Comparison of ENCODE assay signal across 1 cellular context in the genomic region with DNA sequence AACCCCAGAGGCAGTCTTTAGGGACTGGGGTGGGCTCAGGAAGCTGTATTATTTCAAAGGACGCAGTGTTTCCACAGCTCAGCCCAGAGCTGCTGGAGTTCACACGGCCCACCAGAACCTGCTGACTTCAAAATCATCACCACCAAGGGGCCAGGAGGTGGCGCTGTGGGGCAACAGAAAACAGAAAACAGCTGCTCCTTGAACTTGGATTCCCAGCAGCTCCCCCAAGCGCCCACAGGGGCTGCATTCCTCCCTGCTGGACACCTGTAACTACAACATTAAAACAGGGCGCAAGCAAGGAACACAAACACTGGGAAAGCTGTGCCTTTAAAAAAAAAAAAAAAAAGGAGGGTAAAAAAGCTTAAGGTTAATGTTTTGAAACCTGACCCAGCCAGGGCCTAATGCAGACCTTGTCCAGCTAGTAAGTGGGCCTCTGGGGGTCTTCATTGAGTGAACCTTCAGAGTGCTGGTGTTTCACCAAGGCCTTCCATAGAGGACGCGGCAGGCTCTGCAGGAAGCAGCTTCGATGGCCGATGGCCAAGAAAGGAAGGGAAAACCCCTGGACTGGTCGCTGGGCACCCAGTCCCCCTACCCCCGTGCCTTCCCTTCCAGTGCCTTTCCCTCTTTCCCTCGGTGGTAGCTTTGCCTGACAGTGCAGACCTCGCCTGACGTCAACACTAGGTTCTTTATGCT.
A peak's percentile ranks its signal among the peaks of the same experiment; 100 is the strongest.
TF ChIP-seq lines count a peak whose summit lies in the region.

No MANE protein-coding gene starts in this region.

TF ChIP-seq in HepG2, 621 proteins besides CTCF, POLR2A, EP300 and RAD21 (continued from another document and continues in another):
- TF ChIP-seq, protein P1, sequence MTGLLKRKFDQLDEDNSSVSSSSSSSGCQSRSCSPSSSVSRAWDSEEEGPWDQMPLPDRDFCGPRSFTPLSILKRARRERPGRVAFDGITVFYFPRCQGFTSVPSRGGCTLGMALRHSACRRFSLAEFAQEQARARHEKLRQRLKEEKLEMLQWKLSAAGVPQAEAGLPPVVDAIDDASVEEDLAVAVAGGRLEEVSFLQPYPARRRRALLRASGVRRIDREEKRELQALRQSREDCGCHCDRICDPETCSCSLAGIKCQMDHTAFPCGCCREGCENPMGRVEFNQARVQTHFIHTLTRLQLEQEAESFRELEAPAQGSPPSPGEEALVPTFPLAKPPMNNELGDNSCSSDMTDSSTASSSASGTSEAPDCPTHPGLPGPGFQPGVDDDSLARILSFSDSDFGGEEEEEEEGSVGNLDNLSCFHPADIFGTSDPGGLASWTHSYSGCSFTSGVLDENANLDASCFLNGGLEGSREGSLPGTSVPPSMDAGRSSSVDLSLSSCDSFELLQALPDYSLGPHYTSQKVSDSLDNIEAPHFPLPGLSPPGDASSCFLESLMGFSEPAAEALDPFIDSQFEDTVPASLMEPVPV (CRISPR knock-in tag; IDR thresholded peaks at IDR 0.05): no peak
- TF ChIP-seq ZBTB42 (CRISPR knock-in tag; IDR thresholded peaks at IDR 0.05): 0 out of 2 replicates have a peak, but pooled peaks have one; percentile 41
- TF ChIP-seq, protein P2, sequence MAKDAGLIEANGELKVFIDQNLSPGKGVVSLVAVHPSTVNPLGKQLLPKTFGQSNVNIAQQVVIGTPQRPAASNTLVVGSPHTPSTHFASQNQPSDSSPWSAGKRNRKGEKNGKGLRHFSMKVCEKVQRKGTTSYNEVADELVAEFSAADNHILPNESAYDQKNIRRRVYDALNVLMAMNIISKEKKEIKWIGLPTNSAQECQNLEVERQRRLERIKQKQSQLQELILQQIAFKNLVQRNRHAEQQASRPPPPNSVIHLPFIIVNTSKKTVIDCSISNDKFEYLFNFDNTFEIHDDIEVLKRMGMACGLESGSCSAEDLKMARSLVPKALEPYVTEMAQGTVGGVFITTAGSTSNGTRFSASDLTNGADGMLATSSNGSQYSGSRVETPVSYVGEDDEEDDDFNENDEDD (CRISPR knock-in tag; IDR thresholded peaks at IDR 0.05; ENCODE audit: borderline replicate concordance): no peak
- TF ChIP-seq, protein P3, sequence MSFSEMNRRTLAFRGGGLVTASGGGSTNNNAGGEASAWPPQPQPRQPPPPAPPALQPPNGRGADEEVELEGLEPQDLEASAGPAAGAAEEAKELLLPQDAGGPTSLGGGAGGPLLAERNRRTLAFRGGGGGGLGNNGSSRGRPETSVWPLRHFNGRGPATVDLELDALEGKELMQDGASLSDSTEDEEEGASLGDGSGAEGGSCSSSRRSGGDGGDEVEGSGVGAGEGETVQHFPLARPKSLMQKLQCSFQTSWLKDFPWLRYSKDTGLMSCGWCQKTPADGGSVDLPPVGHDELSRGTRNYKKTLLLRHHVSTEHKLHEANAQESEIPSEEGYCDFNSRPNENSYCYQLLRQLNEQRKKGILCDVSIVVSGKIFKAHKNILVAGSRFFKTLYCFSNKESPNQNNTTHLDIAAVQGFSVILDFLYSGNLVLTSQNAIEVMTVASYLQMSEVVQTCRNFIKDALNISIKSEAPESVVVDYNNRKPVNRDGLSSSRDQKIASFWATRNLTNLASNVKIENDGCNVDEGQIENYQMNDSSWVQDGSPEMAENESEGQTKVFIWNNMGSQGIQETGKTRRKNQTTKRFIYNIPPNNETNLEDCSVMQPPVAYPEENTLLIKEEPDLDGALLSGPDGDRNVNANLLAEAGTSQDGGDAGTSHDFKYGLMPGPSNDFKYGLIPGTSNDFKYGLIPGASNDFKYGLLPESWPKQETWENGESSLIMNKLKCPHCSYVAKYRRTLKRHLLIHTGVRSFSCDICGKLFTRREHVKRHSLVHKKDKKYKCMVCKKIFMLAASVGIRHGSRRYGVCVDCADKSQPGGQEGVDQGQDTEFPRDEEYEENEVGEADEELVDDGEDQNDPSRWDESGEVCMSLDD (CRISPR knock-in tag; IDR thresholded peaks at IDR 0.05; ENCODE audit: borderline replicate concordance): peak; percentile 57; the same call in 1 of the 2 replicates
- TF ChIP-seq TFE3 (CRISPR knock-in tag; IDR thresholded peaks at IDR 0.05): peak; percentile 36; the same call in 1 of the 2 replicates
- TF ChIP-seq ZNF770 (CRISPR knock-in tag; IDR thresholded peaks at IDR 0.05): no peak
- no peak for TF ChIP-seq ZNF30 (CRISPR knock-in tag; IDR thresholded peaks at IDR 0.05)
- no peak for TF ChIP-seq NFIB (CRISPR knock-in tag; IDR thresholded peaks at IDR 0.05; ENCODE audit: borderline replicate concordance)
- 0 out of 2 replicates have a peak, but pooled peaks have one; percentile 64 for TF ChIP-seq ZNF34 (CRISPR knock-in tag; IDR thresholded peaks at IDR 0.05; ENCODE audit: borderline replicate concordance)
- peak; percentile 62 for TF ChIP-seq FOXP4 (CRISPR knock-in tag; IDR thresholded peaks at IDR 0.05)
- no peak for TF ChIP-seq KLF12 (CRISPR knock-in tag; IDR thresholded peaks at IDR 0.05; ENCODE audit: borderline replicate concordance)
- peak; percentile 20; the same call in 1 of the 2 replicates for TF ChIP-seq CREM (IDR thresholded peaks at IDR 0.05)
- no peak for TF ChIP-seq CREM (CRISPR knock-in tag; IDR thresholded peaks at IDR 0.05)
- peak; percentile 72; the same call in 1 of the 2 replicates for TF ChIP-seq RXRB (CRISPR knock-in tag; IDR thresholded peaks at IDR 0.05; ENCODE audit: borderline replicate concordance)
- no peak for TF ChIP-seq ZNF430 (CRISPR knock-in tag; IDR thresholded peaks at IDR 0.05)
- TF ChIP-seq FOXP1 (IDR thresholded peaks at IDR 0.05): no peak
- TF ChIP-seq FOXP1 (CRISPR knock-in tag; IDR thresholded peaks at IDR 0.05): 0 out of 2 replicates have a peak, but pooled peaks have one; percentile 13
- peak; percentile 60; the same call in 1 of the 2 replicates for TF ChIP-seq ZNF230 (CRISPR knock-in tag; IDR thresholded peaks at IDR 0.05)
- peak; percentile 39; the same call in 1 of the 2 replicates for TF ChIP-seq NR2F6 (IDR thresholded peaks at IDR 0.05)
- TF ChIP-seq NR2F6 (CRISPR knock-in tag; IDR thresholded peaks at IDR 0.05): peak; percentile 64; the same call in 1 of the 2 replicates
- TF ChIP-seq MTA1 (CRISPR knock-in tag; IDR thresholded peaks at IDR 0.05; ENCODE audit: borderline replicate concordance): no peak
- no peak for TF ChIP-seq ZNF780A (CRISPR knock-in tag; IDR thresholded peaks at IDR 0.05)
- TF ChIP-seq, protein P4, sequence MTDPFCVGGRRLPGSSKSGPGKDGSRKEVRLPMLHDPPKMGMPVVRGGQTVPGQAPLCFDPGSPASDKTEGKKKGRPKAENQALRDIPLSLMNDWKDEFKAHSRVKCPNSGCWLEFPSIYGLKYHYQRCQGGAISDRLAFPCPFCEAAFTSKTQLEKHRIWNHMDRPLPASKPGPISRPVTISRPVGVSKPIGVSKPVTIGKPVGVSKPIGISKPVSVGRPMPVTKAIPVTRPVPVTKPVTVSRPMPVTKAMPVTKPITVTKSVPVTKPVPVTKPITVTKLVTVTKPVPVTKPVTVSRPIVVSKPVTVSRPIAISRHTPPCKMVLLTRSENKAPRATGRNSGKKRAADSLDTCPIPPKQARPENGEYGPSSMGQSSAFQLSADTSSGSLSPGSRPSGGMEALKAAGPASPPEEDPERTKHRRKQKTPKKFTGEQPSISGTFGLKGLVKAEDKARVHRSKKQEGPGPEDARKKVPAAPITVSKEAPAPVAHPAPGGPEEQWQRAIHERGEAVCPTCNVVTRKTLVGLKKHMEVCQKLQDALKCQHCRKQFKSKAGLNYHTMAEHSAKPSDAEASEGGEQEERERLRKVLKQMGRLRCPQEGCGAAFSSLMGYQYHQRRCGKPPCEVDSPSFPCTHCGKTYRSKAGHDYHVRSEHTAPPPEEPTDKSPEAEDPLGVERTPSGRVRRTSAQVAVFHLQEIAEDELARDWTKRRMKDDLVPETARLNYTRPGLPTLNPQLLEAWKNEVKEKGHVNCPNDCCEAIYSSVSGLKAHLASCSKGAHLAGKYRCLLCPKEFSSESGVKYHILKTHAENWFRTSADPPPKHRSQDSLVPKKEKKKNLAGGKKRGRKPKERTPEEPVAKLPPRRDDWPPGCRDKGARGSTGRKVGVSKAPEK (CRISPR knock-in tag; IDR thresholded peaks at IDR 0.05; ENCODE audit: borderline replicate concordance): no peak; the same call in 1 of the 2 replicates
- TF ChIP-seq, protein P5, sequence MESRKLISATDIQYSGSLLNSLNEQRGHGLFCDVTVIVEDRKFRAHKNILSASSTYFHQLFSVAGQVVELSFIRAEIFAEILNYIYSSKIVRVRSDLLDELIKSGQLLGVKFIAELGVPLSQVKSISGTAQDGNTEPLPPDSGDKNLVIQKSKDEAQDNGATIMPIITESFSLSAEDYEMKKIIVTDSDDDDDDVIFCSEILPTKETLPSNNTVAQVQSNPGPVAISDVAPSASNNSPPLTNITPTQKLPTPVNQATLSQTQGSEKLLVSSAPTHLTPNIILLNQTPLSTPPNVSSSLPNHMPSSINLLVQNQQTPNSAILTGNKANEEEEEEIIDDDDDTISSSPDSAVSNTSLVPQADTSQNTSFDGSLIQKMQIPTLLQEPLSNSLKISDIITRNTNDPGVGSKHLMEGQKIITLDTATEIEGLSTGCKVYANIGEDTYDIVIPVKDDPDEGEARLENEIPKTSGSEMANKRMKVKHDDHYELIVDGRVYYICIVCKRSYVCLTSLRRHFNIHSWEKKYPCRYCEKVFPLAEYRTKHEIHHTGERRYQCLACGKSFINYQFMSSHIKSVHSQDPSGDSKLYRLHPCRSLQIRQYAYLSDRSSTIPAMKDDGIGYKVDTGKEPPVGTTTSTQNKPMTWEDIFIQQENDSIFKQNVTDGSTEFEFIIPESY (CRISPR knock-in tag; IDR thresholded peaks at IDR 0.05): 0 out of 2 replicates have a peak, but pooled peaks have one; percentile 8
- no peak for TF ChIP-seq ZNF557 (CRISPR knock-in tag; IDR thresholded peaks at IDR 0.05)
- no peak for TF ChIP-seq BORCS8-MEF2B (CRISPR knock-in tag; IDR thresholded peaks at IDR 0.05)
- TF ChIP-seq KMT2A (CRISPR knock-in tag; IDR thresholded peaks at IDR 0.05): 0 out of 2 replicates have a peak, but pooled peaks have one; percentile 36
- TF ChIP-seq MIER2 (CRISPR knock-in tag; IDR thresholded peaks at IDR 0.05): peak; percentile 81; the same call in 1 of the 2 replicates
- TF ChIP-seq THAP11 (CRISPR knock-in tag; IDR thresholded peaks at IDR 0.05): peak; percentile 61; the same call in 1 of the 2 replicates
- 0 out of 2 replicates have a peak, but pooled peaks have one; percentile 39 for TF ChIP-seq ZNF124 (CRISPR knock-in tag; IDR thresholded peaks at IDR 0.05)
- TF ChIP-seq ZFP82 (CRISPR knock-in tag; IDR thresholded peaks at IDR 0.05; ENCODE audit: borderline replicate concordance): peak; percentile 59; the same call in 1 of the 2 replicates
- TF ChIP-seq KDM2A (CRISPR knock-in tag; IDR thresholded peaks at IDR 0.05; ENCODE audit: borderline replicate concordance, low read depth): peak; percentile 77
- TF ChIP-seq IRX3 (CRISPR knock-in tag; IDR thresholded peaks at IDR 0.05; ENCODE audit: borderline replicate concordance, low read depth): no peak
- peak; percentile 60 for TF ChIP-seq FOSL2 (CRISPR knock-in tag; IDR thresholded peaks at IDR 0.05)
- peak; percentile 95 for TF ChIP-seq STAG1 (CRISPR knock-in tag; IDR thresholded peaks at IDR 0.05)
- TF ChIP-seq SMAD3 (CRISPR knock-in tag; IDR thresholded peaks at IDR 0.05): 0 out of 2 replicates have a peak, but pooled peaks have one; percentile 51
- TF ChIP-seq GABPA (IDR thresholded peaks at IDR 0.05; ENCODE audit: low read depth, low read length): no peak
- TF ChIP-seq GABPA (CRISPR knock-in tag; IDR thresholded peaks at IDR 0.05; ENCODE audit: low read depth): no peak
- peak; percentile 31; the same call in 1 of the 2 replicates for TF ChIP-seq ZNF772 (CRISPR knock-in tag; IDR thresholded peaks at IDR 0.05)
- TF ChIP-seq SNAPC2 (CRISPR knock-in tag; IDR thresholded peaks at IDR 0.05): no peak
- TF ChIP-seq TBX2 (CRISPR knock-in tag; IDR thresholded peaks at IDR 0.05; ENCODE audit: borderline replicate concordance): peak; percentile 14; the same call in 1 of the 2 replicates
- peak; percentile 73; the same call in 1 of the 2 replicates for TF ChIP-seq KDM3A (CRISPR knock-in tag; IDR thresholded peaks at IDR 0.05; ENCODE audit: low read depth)
- TF ChIP-seq HNRNPH1 (optimal IDR thresholded peaks at IDR 0.05; ENCODE audit: low read depth, low read length): no peak
- peak; percentile 64 for TF ChIP-seq HNF4A (CRISPR knock-in tag; IDR thresholded peaks at IDR 0.05)
